Comparison of ENCODE assay signal across 10 cellular contexts in the genomic region with DNA sequence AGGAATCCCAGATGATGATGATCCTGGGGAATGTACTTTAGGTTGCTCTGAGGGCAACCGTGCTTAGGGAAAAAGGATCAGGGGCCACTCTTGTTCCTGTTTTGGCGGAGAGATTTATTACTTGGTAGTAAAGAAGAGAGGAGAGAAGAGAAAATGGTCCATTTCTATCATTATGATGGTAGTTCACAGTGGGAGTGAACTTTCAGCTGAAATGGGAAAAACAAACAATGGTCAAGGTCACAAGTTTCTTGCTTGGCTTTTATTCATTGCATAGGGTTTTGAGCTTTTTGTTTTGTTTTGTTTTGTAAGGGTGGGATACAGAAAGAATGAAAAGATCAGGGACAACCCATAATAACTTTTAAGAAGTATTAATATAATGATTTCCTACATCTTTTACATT.
"Had no signal": no experiment of that assay in that cellular context is flagged by ENCODE, and none has a peak within 500 bp of the region (broad histone marks: within the 10 kb centered on the region; RNA-seq: fewer than 3 reads in every experiment).

No MANE protein-coding gene starts in this region.

- DNase-seq: GOT3, H7, H9, HCEC 1CT, HFFc6 had no signal

- H3K9me3 Mint-ChIP-seq: GM23338, H9, HFFc6 had no signal

- H3K36me3 ChIP-seq: HAP-1 had no signal

- H3K4me2 ChIP-seq: GM23338 had no signal

- ATAC-seq: GM23338, HCT116 had no signal

- H2AFZ ChIP-seq: GM23338 had no signal

- H3K4me3 ChIP-seq: GM23248, GM23338, HAP-1 had no signal

- H3K9me3 ChIP-seq: HAP-1 had no signal

- H3K9ac ChIP-seq: GM23248 had no signal

- H3K27ac Mint-ChIP-seq: GM23338, H9, HFFc6 had no signal

- H3K4me1 ChIP-seq: HAP-1 had no signal

- H3K4me1 Mint-ChIP-seq: GM23338, H9 had no signal

- H3K27ac ChIP-seq: GM23248 had no signal

- FAIRE-seq: H54 had no signal

- H3K4me3 Mint-ChIP-seq: GM23338, H9, HFFc6 had no signal
